In the genomic region with DNA sequence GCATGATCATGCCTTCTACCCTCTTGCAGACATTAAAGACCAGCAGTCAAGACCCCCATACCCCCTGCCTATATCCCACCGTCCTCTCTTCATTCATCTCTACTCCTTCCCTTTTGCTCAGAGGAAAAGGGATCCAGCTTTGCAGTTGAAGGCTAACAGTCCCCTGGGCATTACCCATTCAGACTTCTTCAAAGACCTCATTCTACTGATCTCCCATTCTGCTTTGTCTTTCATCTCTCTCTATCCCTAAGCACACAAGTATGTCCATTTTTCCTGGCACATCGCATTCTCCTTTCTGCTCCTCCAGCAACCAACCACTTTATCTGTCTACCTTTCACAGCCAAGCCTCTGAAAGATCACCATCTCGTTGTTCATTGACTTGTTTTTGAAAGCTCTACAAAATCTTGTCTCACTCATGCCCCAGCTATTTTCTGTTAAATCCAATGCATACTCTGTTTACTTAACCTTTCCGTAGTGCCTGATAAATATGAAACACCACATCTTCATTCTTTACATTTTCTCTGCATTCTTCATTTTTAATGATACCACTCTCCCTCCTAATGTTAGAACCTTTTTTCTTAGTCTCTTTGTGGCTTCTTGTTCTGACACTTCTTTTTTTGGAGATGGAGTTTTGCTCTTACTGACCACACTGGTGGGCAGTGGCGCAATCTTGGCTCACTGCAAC, we compare ENCODE assay signal across 1 cellular context.
TF ChIP-seq lines count a peak whose summit lies in the region.

No MANE protein-coding gene starts in this region.

TF ChIP-seq in WTC11, 78 proteins besides CTCF, POLR2A, EP300 and RAD21 (continued from another document):
- TF ChIP-seq, protein P1, sequence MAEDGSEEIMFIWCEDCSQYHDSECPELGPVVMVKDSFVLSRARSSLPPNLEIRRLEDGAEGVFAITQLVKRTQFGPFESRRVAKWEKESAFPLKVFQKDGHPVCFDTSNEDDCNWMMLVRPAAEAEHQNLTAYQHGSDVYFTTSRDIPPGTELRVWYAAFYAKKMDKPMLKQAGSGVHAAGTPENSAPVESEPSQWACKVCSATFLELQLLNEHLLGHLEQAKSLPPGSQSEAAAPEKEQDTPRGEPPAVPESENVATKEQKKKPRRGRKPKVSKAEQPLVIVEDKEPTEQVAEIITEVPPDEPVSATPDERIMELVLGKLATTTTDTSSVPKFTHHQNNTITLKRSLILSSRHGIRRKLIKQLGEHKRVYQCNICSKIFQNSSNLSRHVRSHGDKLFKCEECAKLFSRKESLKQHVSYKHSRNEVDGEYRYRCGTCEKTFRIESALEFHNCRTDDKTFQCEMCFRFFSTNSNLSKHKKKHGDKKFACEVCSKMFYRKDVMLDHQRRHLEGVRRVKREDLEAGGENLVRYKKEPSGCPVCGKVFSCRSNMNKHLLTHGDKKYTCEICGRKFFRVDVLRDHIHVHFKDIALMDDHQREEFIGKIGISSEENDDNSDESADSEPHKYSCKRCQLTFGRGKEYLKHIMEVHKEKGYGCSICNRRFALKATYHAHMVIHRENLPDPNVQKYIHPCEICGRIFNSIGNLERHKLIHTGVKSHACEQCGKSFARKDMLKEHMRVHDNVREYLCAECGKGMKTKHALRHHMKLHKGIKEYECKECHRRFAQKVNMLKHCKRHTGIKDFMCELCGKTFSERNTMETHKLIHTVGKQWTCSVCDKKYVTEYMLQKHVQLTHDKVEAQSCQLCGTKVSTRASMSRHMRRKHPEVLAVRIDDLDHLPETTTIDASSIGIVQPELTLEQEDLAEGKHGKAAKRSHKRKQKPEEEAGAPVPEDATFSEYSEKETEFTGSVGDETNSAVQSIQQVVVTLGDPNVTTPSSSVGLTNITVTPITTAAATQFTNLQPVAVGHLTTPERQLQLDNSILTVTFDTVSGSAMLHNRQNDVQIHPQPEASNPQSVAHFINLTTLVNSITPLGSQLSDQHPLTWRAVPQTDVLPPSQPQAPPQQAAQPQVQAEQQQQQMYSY (CRISPR knock-in tag; IDR thresholded peaks at IDR 0.05), result no peak
- TF ChIP-seq ZNF416 (CRISPR knock-in tag; IDR thresholded peaks at IDR 0.05) (no peak), ZNF121 (CRISPR knock-in tag; IDR thresholded peaks at IDR 0.05) (no peak), RELA (CRISPR knock-in tag; IDR thresholded peaks at IDR 0.05; ENCODE audit: borderline replicate concordance) (no peak), ZNF232 (CRISPR knock-in tag; IDR thresholded peaks at IDR 0.05) (no peak)
- TF ChIP-seq, protein P2, sequence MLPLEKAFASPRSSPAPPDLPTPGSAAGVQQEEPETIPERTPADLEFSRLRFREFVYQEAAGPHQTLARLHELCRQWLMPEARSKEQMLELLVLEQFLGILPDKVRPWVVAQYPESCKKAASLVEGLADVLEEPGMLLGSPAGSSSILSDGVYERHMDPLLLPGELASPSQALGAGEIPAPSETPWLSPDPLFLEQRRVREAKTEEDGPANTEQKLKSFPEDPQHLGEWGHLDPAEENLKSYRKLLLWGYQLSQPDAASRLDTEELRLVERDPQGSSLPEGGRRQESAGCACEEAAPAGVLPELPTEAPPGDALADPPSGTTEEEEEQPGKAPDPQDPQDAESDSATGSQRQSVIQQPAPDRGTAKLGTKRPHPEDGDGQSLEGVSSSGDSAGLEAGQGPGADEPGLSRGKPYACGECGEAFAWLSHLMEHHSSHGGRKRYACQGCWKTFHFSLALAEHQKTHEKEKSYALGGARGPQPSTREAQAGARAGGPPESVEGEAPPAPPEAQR (CRISPR knock-in tag; IDR thresholded peaks at IDR 0.05), result no peak
- TF ChIP-seq, protein P3, sequence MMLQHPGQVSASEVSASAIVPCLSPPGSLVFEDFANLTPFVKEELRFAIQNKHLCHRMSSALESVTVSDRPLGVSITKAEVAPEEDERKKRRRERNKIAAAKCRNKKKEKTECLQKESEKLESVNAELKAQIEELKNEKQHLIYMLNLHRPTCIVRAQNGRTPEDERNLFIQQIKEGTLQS (CRISPR knock-in tag; conservative IDR thresholded peaks at IDR 0.05), result no peak
- TF ChIP-seq, protein P4, sequence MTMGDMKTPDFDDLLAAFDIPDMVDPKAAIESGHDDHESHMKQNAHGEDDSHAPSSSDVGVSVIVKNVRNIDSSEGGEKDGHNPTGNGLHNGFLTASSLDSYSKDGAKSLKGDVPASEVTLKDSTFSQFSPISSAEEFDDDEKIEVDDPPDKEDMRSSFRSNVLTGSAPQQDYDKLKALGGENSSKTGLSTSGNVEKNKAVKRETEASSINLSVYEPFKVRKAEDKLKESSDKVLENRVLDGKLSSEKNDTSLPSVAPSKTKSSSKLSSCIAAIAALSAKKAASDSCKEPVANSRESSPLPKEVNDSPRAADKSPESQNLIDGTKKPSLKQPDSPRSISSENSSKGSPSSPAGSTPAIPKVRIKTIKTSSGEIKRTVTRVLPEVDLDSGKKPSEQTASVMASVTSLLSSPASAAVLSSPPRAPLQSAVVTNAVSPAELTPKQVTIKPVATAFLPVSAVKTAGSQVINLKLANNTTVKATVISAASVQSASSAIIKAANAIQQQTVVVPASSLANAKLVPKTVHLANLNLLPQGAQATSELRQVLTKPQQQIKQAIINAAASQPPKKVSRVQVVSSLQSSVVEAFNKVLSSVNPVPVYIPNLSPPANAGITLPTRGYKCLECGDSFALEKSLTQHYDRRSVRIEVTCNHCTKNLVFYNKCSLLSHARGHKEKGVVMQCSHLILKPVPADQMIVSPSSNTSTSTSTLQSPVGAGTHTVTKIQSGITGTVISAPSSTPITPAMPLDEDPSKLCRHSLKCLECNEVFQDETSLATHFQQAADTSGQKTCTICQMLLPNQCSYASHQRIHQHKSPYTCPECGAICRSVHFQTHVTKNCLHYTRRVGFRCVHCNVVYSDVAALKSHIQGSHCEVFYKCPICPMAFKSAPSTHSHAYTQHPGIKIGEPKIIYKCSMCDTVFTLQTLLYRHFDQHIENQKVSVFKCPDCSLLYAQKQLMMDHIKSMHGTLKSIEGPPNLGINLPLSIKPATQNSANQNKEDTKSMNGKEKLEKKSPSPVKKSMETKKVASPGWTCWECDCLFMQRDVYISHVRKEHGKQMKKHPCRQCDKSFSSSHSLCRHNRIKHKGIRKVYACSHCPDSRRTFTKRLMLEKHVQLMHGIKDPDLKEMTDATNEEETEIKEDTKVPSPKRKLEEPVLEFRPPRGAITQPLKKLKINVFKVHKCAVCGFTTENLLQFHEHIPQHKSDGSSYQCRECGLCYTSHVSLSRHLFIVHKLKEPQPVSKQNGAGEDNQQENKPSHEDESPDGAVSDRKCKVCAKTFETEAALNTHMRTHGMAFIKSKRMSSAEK (CRISPR knock-in tag; IDR thresholded peaks at IDR 0.05; ENCODE audit: borderline replicate concordance), result no peak
- TF ChIP-seq, protein P5, sequence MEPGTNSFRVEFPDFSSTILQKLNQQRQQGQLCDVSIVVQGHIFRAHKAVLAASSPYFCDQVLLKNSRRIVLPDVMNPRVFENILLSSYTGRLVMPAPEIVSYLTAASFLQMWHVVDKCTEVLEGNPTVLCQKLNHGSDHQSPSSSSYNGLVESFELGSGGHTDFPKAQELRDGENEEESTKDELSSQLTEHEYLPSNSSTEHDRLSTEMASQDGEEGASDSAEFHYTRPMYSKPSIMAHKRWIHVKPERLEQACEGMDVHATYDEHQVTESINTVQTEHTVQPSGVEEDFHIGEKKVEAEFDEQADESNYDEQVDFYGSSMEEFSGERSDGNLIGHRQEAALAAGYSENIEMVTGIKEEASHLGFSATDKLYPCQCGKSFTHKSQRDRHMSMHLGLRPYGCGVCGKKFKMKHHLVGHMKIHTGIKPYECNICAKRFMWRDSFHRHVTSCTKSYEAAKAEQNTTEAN (CRISPR knock-in tag; IDR thresholded peaks at IDR 0.05), result no peak
